Comparison of ENCODE assay signal across 10 cellular contexts in genomic region chr11:128629516-128630106, GRCh38. TPM values are rescaled to one million over a fixed set of nuclear protein-coding genes. Genes with fewer than 3 reads are reported as not detected.
DNase-seq lines count a peak whose midpoint lies in the region; ATAC-seq, FAIRE-seq and TF ChIP-seq lines count a peak whose summit lies in the region.
"Had no signal": no experiment of that assay in that cellular context is flagged by ENCODE, and none has a peak within 500 bp of the region (broad histone marks: within the 10 kb centered on the region; RNA-seq: fewer than 3 reads in every experiment).

No MANE protein-coding gene starts in this region.

- no peaks in the 10 kb centered on the region for H3K9me1 ChIP-seq in keratinocyte (ENCODE audit: control insufficient read depth, extremely low read depth, insufficient read depth, low read length)

- peaks cover 79% of the 10 kb centered on the region for H3K4me1 Mint-ChIP-seq in activated naive CD4-positive, alpha-beta T cell treated with anti-CD3 and anti-CD28 coated beads, Interleukin-2, amount 50 U/mL, for 24 hours
- H3K4me1 Mint-ChIP-seq in chondrocyte (ENCODE audit: low read depth): peaks cover 29% of the 10 kb centered on the region

- no peak overlapping the region for H3K4me2 ChIP-seq in keratinocyte (ENCODE audit: control insufficient read depth, extremely low read depth, insufficient read depth, low read depth, low read length)

- H2AFZ ChIP-seq in keratinocyte (ENCODE audit: control insufficient read depth, low read length): no peak overlapping the region

- H3K36me3 ChIP-seq in keratinocyte (ENCODE audit: control insufficient read depth in 2 of 2, extremely low read depth in 1 of 2, insufficient read depth in 2 of 2, low read length in 2 of 2) (no peaks in the 10 kb centered on the region), tibial nerve (no peaks in the 10 kb centered on the region)

- H3K4me3 ChIP-seq in keratinocyte (ENCODE audit: control insufficient read depth in 2 of 3, extremely low read depth in 1 of 3, insufficient read depth in 2 of 3, low read depth in 1 of 3, low read length in 3 of 3) (no peak overlapping the region), tibial nerve (no peak overlapping the region)
- H3K4me3 ChIP-seq: SK-N-MC had no signal

- TF ChIP-seq CTCF in VCaP (conservative IDR thresholded peaks at IDR 0.05) (no peak), keratinocyte (optimal IDR thresholded peaks at IDR 0.05 in 1 of 3, IDR thresholded peaks at IDR 0.05 in 1 of 3, conservative IDR thresholded peaks at IDR 0.05 in 1 of 3; ENCODE audit: extremely low read depth in 1 of 3, insufficient read depth in 2 of 3, low read length in 3 of 3) (no peak), tibial nerve (IDR thresholded peaks at IDR 0.05) (no peak), chondrocyte (IDR thresholded peaks at IDR 0.05) (no peak)

- no peak for TF ChIP-seq POLR2A in tibial nerve (IDR thresholded peaks at IDR 0.05)

- peak; percentile 32 for FAIRE-seq in keratinocyte (lab: Jason Lieb, UNC)

- H3K9me3 Mint-ChIP-seq in activated naive CD4-positive, alpha-beta T cell treated with anti-CD3 and anti-CD28 coated beads, Interleukin-2, amount 50 U/mL, for 24 hours: no peaks in the 10 kb centered on the region
- no peaks in the 10 kb centered on the region for H3K9me3 Mint-ChIP-seq in chondrocyte (ENCODE audit: low read depth)
- H3K9me3 Mint-ChIP-seq: HFFc6 had no signal

- no peak for DNase-seq in activated naive CD4-positive, alpha-beta T cell treated with anti-CD3 and anti-CD28 coated beads, Interleukin-2, amount 50 U/mL, for 16 hours
- DNase-seq in keratinocyte (ENCODE audit: low read depth, low spot score): no peak
- no peak for DNase-seq in tibial nerve (ENCODE audit: low spot score in 2 of 2)
- no peak for DNase-seq in DMS79 (lab: John Stamatoyannopoulos, UW)
- no peak for DNase-seq in chondrocyte (ENCODE audit: low spot score)

- H3K9me3 ChIP-seq in keratinocyte (ENCODE audit: control insufficient read depth, low read depth, low read length) (no peaks in the 10 kb centered on the region), tibial nerve (no peaks in the 10 kb centered on the region)

- peak overlapping the region; percentile 84 for H3K4me3 Mint-ChIP-seq in activated naive CD4-positive, alpha-beta T cell treated with anti-CD3 and anti-CD28 coated beads, Interleukin-2, amount 50 U/mL, for 24 hours
- H3K4me3 Mint-ChIP-seq in chondrocyte (ENCODE audit: unreplicated experiment): no peak overlapping the region

- dilution Hi-C loops in keratinocyte (cut with MboI; ENCODE audit: extremely low pct_ligation_motif_present, low sequenced_read_pairs): loop anchor here (25.0 kb wide), 2 partner anchors 317 to 442 kb away; no protein-coding TSS in a partner anchor

- H3K27me3 Mint-ChIP-seq in activated naive CD4-positive, alpha-beta T cell treated with anti-CD3 and anti-CD28 coated beads, Interleukin-2, amount 50 U/mL, for 24 hours: no peaks in the 10 kb centered on the region
- no peaks in the 10 kb centered on the region for H3K27me3 Mint-ChIP-seq in chondrocyte (ENCODE audit: low read depth)

- H3K27ac ChIP-seq in VCaP (peak overlapping the region; percentile 41), keratinocyte (ENCODE audit: control insufficient read depth, insufficient read depth, low read length) (no peak overlapping the region), tibial nerve (peak overlapping the region in 3 of 4 donors; percentile 49 to 74 (median 57))
- H3K27ac ChIP-seq: SK-N-MC had no signal

- H3K9ac ChIP-seq in keratinocyte (ENCODE audit: control insufficient read depth, extremely low read depth, insufficient read depth, low read length): no peak overlapping the region

- WGBS in tibial nerve, 2 donors: 64 to 68% methylated on average over 6 of the region's 6 CpGs

- H3K4me1 ChIP-seq in keratinocyte (ENCODE audit: control insufficient read depth, extremely low read depth, insufficient read depth, low read length) (no peaks in the 10 kb centered on the region), tibial nerve (peaks cover 0 to 27% (median 17%) of the 10 kb centered on the region in 4 donors)

- no peak for ATAC-seq in GM19324 (IDR thresholded peaks at IDR 0.05; ENCODE audit: low FRiP score, unreplicated experiment)

- TF ChIP-seq EP300 in tibial nerve (IDR thresholded peaks at IDR 0.05): no peak

- no peaks in the 10 kb centered on the region for H3K36me3 Mint-ChIP-seq in activated naive CD4-positive, alpha-beta T cell treated with anti-CD3 and anti-CD28 coated beads, Interleukin-2, amount 50 U/mL, for 24 hours
- H3K36me3 Mint-ChIP-seq in chondrocyte (ENCODE audit: low read depth): no peaks in the 10 kb centered on the region

- H3K27me3 ChIP-seq in keratinocyte (ENCODE audit: control insufficient read depth, extremely low read depth, insufficient read depth, low read length): no peaks in the 10 kb centered on the region
- H3K27me3 ChIP-seq in tibial nerve: no peaks in the 10 kb centered on the region

- no peaks in the 10 kb centered on the region for H4K20me1 ChIP-seq in keratinocyte (ENCODE audit: control insufficient read depth, extremely low read depth, insufficient read depth, low read length)

- H3K79me2 ChIP-seq in keratinocyte (ENCODE audit: control insufficient read depth, insufficient read depth, low read length): no peaks in the 10 kb centered on the region

- H3K27ac Mint-ChIP-seq in activated naive CD4-positive, alpha-beta T cell treated with anti-CD3 and anti-CD28 coated beads, Interleukin-2, amount 50 U/mL, for 24 hours: peak overlapping the region; percentile 96
- no peak overlapping the region for H3K27ac Mint-ChIP-seq in chondrocyte (ENCODE audit: unreplicated experiment)

RNA-seq across cellular contexts. Expression of gene ETS1, which starts 42.3 kb away (rescaled TPM):
- 24.0 to 57.0 TPM (median 41.0 TPM) in 3 replicates for polyA plus RNA-seq in keratinocyte
- polyA plus RNA-seq in keratinocyte (2011; ENCODE audit: low read depth): 20.0 TPM
- polyA plus RNA-seq in keratinocyte (2011; cell fraction: cytosol; rRNA removed): 27.8 and 34.7 TPM in 2 replicates
- polyA plus RNA-seq in keratinocyte (2011; cell fraction: nucleus; rRNA removed): 30.5 and 33.9 TPM in 2 replicates
- polyA plus RNA-seq in keratinocyte (2012; ENCODE audit: low replicate concordance): 28.8 and 64.2 TPM in 2 replicates
- polyA minus RNA-seq in keratinocyte: 34.3 to 66.3 TPM (median 49.6 TPM) in 3 replicates
- polyA minus RNA-seq in keratinocyte (2011; cell fraction: cytosol; rRNA and poly(A)+ RNA removed): 21.5 TPM
- 21.9 and 37.5 TPM in 2 replicates for polyA minus RNA-seq in keratinocyte (2011; cell fraction: nucleus; rRNA and poly(A)+ RNA removed)
- total RNA-seq in tibial nerve: 10 to 100 TPM; 46.3 to 70.6 (median 57.6) TPM
- 31.6 to 115 TPM (median 115 TPM) in 3 replicates for total RNA-seq in chondrocyte
